Comparison of ENCODE assay signal across 9 cellular contexts in genomic region chr20:38034961-38035360, GRCh38. TPM values are rescaled to one million over a fixed set of nuclear protein-coding genes. Genes with fewer than 3 reads are reported as not detected.
A peak's percentile ranks its signal among the peaks of the same experiment; 100 is the strongest.
DNase-seq lines count a peak whose midpoint lies in the region; ATAC-seq and TF ChIP-seq lines count a peak whose summit lies in the region.
"Had no signal": no experiment of that assay in that cellular context is flagged by ENCODE, and none has a peak within 500 bp of the region (broad histone marks: within the 10 kb centered on the region; RNA-seq: fewer than 3 reads in every experiment).

No MANE protein-coding gene starts in this region.

- peaks cover 3% of the 10 kb centered on the region for H3K9me3 Mint-ChIP-seq in nephron

- H3K27me3 Mint-ChIP-seq in nephron (ENCODE audit: low read depth) = no peaks in the 10 kb centered on the region

- H3K4me1 Mint-ChIP-seq in nephron = peaks cover 36% of the 10 kb centered on the region

- H3K36me3 ChIP-seq in BJ (ENCODE audit: control insufficient read depth, insufficient read depth, low read length) = peaks cover 2% of the 10 kb centered on the region; the same call in 1 of the 2 replicates
- H3K36me3 ChIP-seq in KOPT-K1 (ENCODE audit: insufficient read depth, low read length) = peaks cover 51% of the 10 kb centered on the region

- no peaks in the 10 kb centered on the region for H3K27me3 ChIP-seq in BJ (ENCODE audit: control insufficient read depth, insufficient read depth, low read length)

- H3K27ac ChIP-seq in KOPT-K1 (ENCODE audit: low read depth, low read length, poor library complexity, severe bottlenecking) (peak overlapping the region; percentile 94), coronary artery (no peak overlapping the region)

- CTCF ChIA-PET in BJ (lab: Yijun Ruan, JAX) = interaction anchor here (0.8 kb wide), 1 partner anchor 22 kb away, joined by 3 read pairs; no protein-coding TSS in a partner anchor

- H3K9me3 ChIP-seq in KOPT-K1 (ENCODE audit: insufficient read depth, low read length, poor library complexity, severe bottlenecking) = no peaks in the 10 kb centered on the region

- peaks cover 35% of the 10 kb centered on the region for H3K36me3 Mint-ChIP-seq in nephron (ENCODE audit: low read depth)

- POLR2A ChIA-PET in BJ (lab: Charles Lee) = no interaction called here

- DNase-seq in BJ (ENCODE audit: low read depth) (no peak), coronary artery (ENCODE audit: low spot score) (no peak), DMS79 (lab: John Stamatoyannopoulos, UW) (no peak), amniotic stem cell (lab: John Stamatoyannopoulos, UW) (no peak), DMS114 treated with DMSO at 0.1 percent for 48 hours (lab: John Stamatoyannopoulos, UW; ENCODE audit: unreplicated experiment) (no peak)
- DNase-seq: NCI-H2081 had no signal

- TF ChIP-seq CTCF in BJ (IDR thresholded peaks at IDR 0.05; ENCODE audit: insufficient read depth, low read depth, low read length) (no peak), coronary artery (IDR thresholded peaks at IDR 0.05) (no peak), nephron (IDR thresholded peaks at IDR 0.05; ENCODE audit: unreplicated experiment in 3 of 3) (no peak)

- peak overlapping the region; percentile 86 to 99 (median 96) for H3K27ac Mint-ChIP-seq in nephron

- H3K4me3 ChIP-seq in BJ (ENCODE audit: low read depth, low read length) (peak overlapping the region; percentile 71), coronary artery (peak overlapping the region; percentile 93)

- no peak for ATAC-seq in GM21423 (IDR thresholded peaks at IDR 0.05; ENCODE audit: unreplicated experiment)

- peak overlapping the region; percentile 96 to 98 (median 97) for H3K4me3 Mint-ChIP-seq in nephron

RNA-seq across cellular contexts. Expression of gene RPRD1B, which starts 1.4 kb away (rescaled TPM):
- polyA plus RNA-seq in BJ (2011; rRNA removed) = 19.7 and 21.0 TPM in 2 replicates
- 10.2 and 13.6 TPM in 2 replicates for polyA minus RNA-seq in BJ (2011; rRNA and poly(A)+ RNA removed)

RNA-seq across cellular contexts. Expression of gene TTI1, which starts 1.7 kb away (rescaled TPM):
- polyA plus RNA-seq in BJ (2011; rRNA removed) = 12.0 and 12.7 TPM in 2 replicates
- 13.1 and 21.2 TPM in 2 replicates for polyA minus RNA-seq in BJ (2011; rRNA and poly(A)+ RNA removed)
